19 cellular contexts compared by ENCODE assay signal in genomic region chr10:119140603-119141245, GRCh38.
"Had no signal": no experiment of that assay in that cellular context is flagged by ENCODE, and none has a peak within 500 bp of the region (broad histone marks: within the 10 kb centered on the region; RNA-seq: fewer than 3 reads in every experiment).

No MANE protein-coding gene starts in this region.

- H3K36me3 ChIP-seq: ovary, uterus had no signal

- H3K27me3 ChIP-seq: body of pancreas, dorsolateral prefrontal cortex, gastroesophageal sphincter, heart right ventricle, ovary, right lobe of liver, tibial nerve, uterus had no signal

- H3K9me3 Mint-ChIP-seq: activated CD4-positive, alpha-beta T cell treated with anti-CD3 and anti-CD28 coated beads, Interleukin-2, amount 10 ng/mL, durations not matched to agents 24 days and 14 days; immature natural killer cell; stimulated activated effector memory CD8-positive, alpha-beta T cell treated with anti-CD3 and anti-CD28 coated beads, Interleukin-12 subunit alpha, Interleukin-12 subunit beta, amount 100 ng/mL, for 72 hours had no signal

- ATAC-seq: activated CD8-positive, alpha-beta T cell treated with anti-CD3 and anti-CD28 coated beads, Interleukin-2, amount 10 ng/mL, durations not matched to agents 7 days and 5 days; body of pancreas; stimulated activated effector memory CD8-positive, alpha-beta T cell treated with anti-CD3 and anti-CD28 coated beads, Interleukin-12 subunit alpha, Interleukin-12 subunit beta, amount 100 ng/mL, for 72 hours had no signal

- H3K27ac Mint-ChIP-seq: activated CD4-positive, alpha-beta T cell treated with anti-CD3 and anti-CD28 coated beads, Interleukin-2, amount 10 ng/mL, durations not matched to agents 24 days and 14 days; immature natural killer cell had no signal

- H3K4me3 ChIP-seq: body of pancreas, dorsolateral prefrontal cortex, gastroesophageal sphincter, heart right ventricle, left ventricle myocardium inferior, ovary, right lobe of liver, tibial nerve, uterus had no signal

- H3K27me3 Mint-ChIP-seq: activated CD4-positive, alpha-beta T cell treated with anti-CD3 and anti-CD28 coated beads, Interleukin-2, amount 10 ng/mL, durations not matched to agents 24 days and 14 days had no signal

- DNase-seq: activated CD4-positive, alpha-beta T cell treated with anti-CD3 and anti-CD28 coated beads, Interleukin-2, amount 10 ng/mL, durations not matched to agents 24 days and 14 days; activated CD8-positive, alpha-beta memory T cell treated with anti-CD3 and anti-CD28 coated beads, Interleukin-2, amount 50 U/mL, for 4 hours; activated CD8-positive, alpha-beta T cell treated with anti-CD3 and anti-CD28 coated beads, Interleukin-2, amount 10 ng/mL, durations not matched to agents 7 days and 5 days; activated naive CD4-positive, alpha-beta T cell; body of pancreas; dorsolateral prefrontal cortex; heart right ventricle; immature natural killer cell; kidney glomerular epithelial cell; left ventricle myocardium inferior; mammary epithelial cell; small intestine; stimulated activated CD4-positive, alpha-beta T cell treated with anti-CD3 and anti-CD28 coated beads, Interleukin-4, amount 100 ng/mL, for 24 hours; uterus had no signal

- H3K4me3 Mint-ChIP-seq: activated CD4-positive, alpha-beta T cell treated with anti-CD3 and anti-CD28 coated beads, Interleukin-2, amount 10 ng/mL, durations not matched to agents 24 days and 14 days; activated CD8-positive, alpha-beta T cell treated with anti-CD3 and anti-CD28 coated beads, Interleukin-2, amount 10 ng/mL, durations not matched to agents 7 days and 5 days; immature natural killer cell; stimulated activated effector memory CD8-positive, alpha-beta T cell treated with anti-CD3 and anti-CD28 coated beads, Interleukin-12 subunit alpha, Interleukin-12 subunit beta, amount 100 ng/mL, for 72 hours had no signal

- H3K9me3 ChIP-seq: body of pancreas, gastroesophageal sphincter, heart right ventricle, left ventricle myocardium inferior, ovary, right lobe of liver, tibial nerve, uterus had no signal

- H3K4me1 ChIP-seq: body of pancreas, gastroesophageal sphincter, uterus had no signal

- H3K27ac ChIP-seq: body of pancreas, dorsolateral prefrontal cortex, gastroesophageal sphincter, heart right ventricle, left ventricle myocardium inferior, right lobe of liver, tibial nerve, uterus had no signal
